ENCODE assay signal across 13 cellular contexts in genomic region chr2:145638675-145639074, GRCh38.
DNase-seq lines count a peak whose midpoint lies in the region; ATAC-seq, FAIRE-seq and TF ChIP-seq lines count a peak whose summit lies in the region.
"Had no signal": no experiment of that assay in that cellular context is flagged by ENCODE, and none has a peak within 500 bp of the region (broad histone marks: within the 10 kb centered on the region; RNA-seq: fewer than 3 reads in every experiment).

No MANE protein-coding gene starts in this region.

- H3K4me1 ChIP-seq in endothelial cell of umbilical vein (ENCODE audit: control insufficient read depth, extremely low read depth, insufficient read depth, low read length) (no peaks in the 10 kb centered on the region), suprapubic skin (no peaks in the 10 kb centered on the region), hepatocyte (ENCODE audit: insufficient read depth) (no peaks in the 10 kb centered on the region)
- H3K4me1 ChIP-seq: BLaER1 had no signal

- no peaks in the 10 kb centered on the region for H3K9me1 ChIP-seq in endothelial cell of umbilical vein (replicated peaks; ENCODE audit: control insufficient read depth, extremely low read depth, insufficient read depth, low read length)

- intact Hi-C loops in endothelial cell of umbilical vein (cut with micrococcal nuclease) (no loop called here), posterior vena cava (cut with DNase I) (no loop called here)

- no peaks in the 10 kb centered on the region for H3K9me3 ChIP-seq in endothelial cell of umbilical vein (replicated peaks; ENCODE audit: control insufficient read depth, insufficient read depth, low read length)
- H3K9me3 ChIP-seq in suprapubic skin, result no peaks in the 10 kb centered on the region
- no peaks in the 10 kb centered on the region for H3K9me3 ChIP-seq in hepatocyte (ENCODE audit: low read depth)
- H3K9me3 ChIP-seq: BLaER1 had no signal

- TF ChIP-seq CTCF in endothelial cell of umbilical vein (IDR thresholded peaks at IDR 0.05; ENCODE audit: extremely low read depth in 1 of 2, insufficient read depth in 1 of 2, low read depth in 1 of 2, low read length in 2 of 2) (peak in 1 of 2 donors; percentile 30), suprapubic skin (IDR thresholded peaks at IDR 0.05) (no peak), hepatocyte (IDR thresholded peaks at IDR 0.05; ENCODE audit: poor library complexity) (no peak)

- CTCF ChIA-PET in endothelial cell of umbilical vein (lab: Charles Lee), result no interaction called here

- POLR2A ChIA-PET in endothelial cell of umbilical vein (lab: Charles Lee), result no interaction called here

- ATAC-seq in GM19463 (IDR thresholded peaks at IDR 0.05; ENCODE audit: unreplicated experiment) (peak; percentile 87), HG03139 (IDR thresholded peaks at IDR 0.05; ENCODE audit: unreplicated experiment) (peak; percentile 63), GM18520 (IDR thresholded peaks at IDR 0.05; ENCODE audit: unreplicated experiment) (no peak)
- ATAC-seq: right cardiac atrium had no signal

- H3K9me2 ChIP-seq in hepatocyte (replicated peaks; ENCODE audit: insufficient read depth), result no peaks in the 10 kb centered on the region

- H3K79me2 ChIP-seq in endothelial cell of umbilical vein (ENCODE audit: control insufficient read depth, insufficient read depth, low read length) (no peaks in the 10 kb centered on the region), hepatocyte (no peaks in the 10 kb centered on the region)

- H2AFZ ChIP-seq in endothelial cell of umbilical vein (ENCODE audit: low read depth, low read length) (no peak overlapping the region), hepatocyte (no peak overlapping the region)

- H3K4me3 ChIP-seq in endothelial cell of umbilical vein (replicated peaks in 1 of 3; ENCODE audit: insufficient read depth in 1 of 3, low read depth in 1 of 3, low read length in 3 of 3) (no peak overlapping the region), suprapubic skin (no peak overlapping the region), hepatocyte (no peak overlapping the region)
- H3K4me3 ChIP-seq: BLaER1 had no signal

- BruUV-seq in endothelial cell of umbilical vein (replicated peaks; lab: Mats Ljungman, UMichigan), result no TSS peak

- H3K27me3 ChIP-seq in endothelial cell of umbilical vein (ENCODE audit: control insufficient read depth in 2 of 2, insufficient read depth in 2 of 2, low read length in 2 of 2) (no peaks in the 10 kb centered on the region), suprapubic skin (no peaks in the 10 kb centered on the region), hepatocyte (no peaks in the 10 kb centered on the region)
- H3K27me3 ChIP-seq: BLaER1 had no signal

- no peak for FAIRE-seq in endothelial cell of umbilical vein (lab: Jason Lieb, UNC)

- H3K4me2 ChIP-seq in endothelial cell of umbilical vein (ENCODE audit: insufficient read depth, low read length) (no peak overlapping the region), hepatocyte (no peak overlapping the region)
- H3K4me2 ChIP-seq: BLaER1 had no signal

- no peak for TF ChIP-seq POLR2A in endothelial cell of umbilical vein (IDR thresholded peaks at IDR 0.05; ENCODE audit: low read depth, low read length)
- no peak for TF ChIP-seq POLR2A in suprapubic skin (IDR thresholded peaks at IDR 0.05)

- no peak overlapping the region for H3K9ac ChIP-seq in endothelial cell of umbilical vein (replicated peaks; ENCODE audit: extremely low read depth, insufficient read depth, low read length)
- H3K9ac ChIP-seq: BLaER1 had no signal

- H3K27ac ChIP-seq in endothelial cell of umbilical vein (ENCODE audit: insufficient read depth, low read depth, low read length) (no peak overlapping the region), suprapubic skin (no peak overlapping the region), hepatocyte (no peak overlapping the region)
- H3K27ac ChIP-seq: BLaER1 had no signal

- DNase-seq in ELR (ENCODE audit: low read depth), result peak; percentile 10
- DNase-seq in endothelial cell of umbilical vein (ENCODE audit: low read depth, low spot score), result peak; percentile 60
- no peak for DNase-seq in suprapubic skin (ENCODE audit: low spot score in 2 of 2)
- no peak for DNase-seq in hepatocyte (ENCODE audit: low spot score)
- DNase-seq in posterior vena cava (ENCODE audit: low spot score), result no peak
- DNase-seq: central memory CD4-positive, alpha-beta T cell; NCI-H69; right cardiac atrium; T-helper 1 cell had no signal

- TF ChIP-seq EP300 in suprapubic skin (IDR thresholded peaks at IDR 0.05), result no peak

- H4K20me1 ChIP-seq in endothelial cell of umbilical vein (replicated peaks; ENCODE audit: control insufficient read depth, extremely low read depth, insufficient read depth, low read length) (no peaks in the 10 kb centered on the region), hepatocyte (ENCODE audit: insufficient read depth, poor library complexity, severe bottlenecking) (no peaks in the 10 kb centered on the region)
- H4K20me1 ChIP-seq: BLaER1 had no signal

- WGBS in suprapubic skin, result 62% methylated on average over 2 of the region's 2 CpGs
- WGBS in hepatocyte (ENCODE audit: low lambda C conversion rate, missing lambda C conversion rate), result 75% methylated on average over 2 of the region's 2 CpGs

- H3K36me3 ChIP-seq in endothelial cell of umbilical vein (ENCODE audit: control insufficient read depth in 2 of 2, extremely low read depth in 1 of 2, insufficient read depth in 2 of 2, low read length in 2 of 2), result no peaks in the 10 kb centered on the region
- H3K36me3 ChIP-seq in suprapubic skin, result no peaks in the 10 kb centered on the region
- no peaks in the 10 kb centered on the region for H3K36me3 ChIP-seq in hepatocyte (replicated peaks; ENCODE audit: insufficient read depth, low read depth)
- H3K36me3 ChIP-seq: BLaER1 had no signal

- dilution Hi-C loops in endothelial cell of umbilical vein (cut with MboI; ENCODE audit: extremely low pct_ligation_motif_present, low sequenced_read_pairs), result no loop called here

TF ChIP-seq in endothelial cell of umbilical vein, 7 proteins besides CTCF, POLR2A, EP300 and RAD21:
- TF ChIP-seq JUN (IDR thresholded peaks at IDR 0.05; ENCODE audit: borderline replicate concordance, insufficient read depth, insufficient read length, low read depth), result no peak
- TF ChIP-seq POLR2AphosphoS5 (IDR thresholded peaks at IDR 0.05; ENCODE audit: insufficient read depth, low read depth, low read length), result no peak
- no peak for TF ChIP-seq EZH2 (IDR thresholded peaks at IDR 0.05; ENCODE audit: borderline replicate concordance, low read depth, low read length, severe bottlenecking)
- no peak for TF ChIP-seq MYC (IDR thresholded peaks at IDR 0.05; ENCODE audit: low read depth, low read length)
- TF ChIP-seq FOS (IDR thresholded peaks at IDR 0.05; ENCODE audit: borderline replicate concordance, insufficient read depth, low read length), result no peak
- TF ChIP-seq, protein P1, sequence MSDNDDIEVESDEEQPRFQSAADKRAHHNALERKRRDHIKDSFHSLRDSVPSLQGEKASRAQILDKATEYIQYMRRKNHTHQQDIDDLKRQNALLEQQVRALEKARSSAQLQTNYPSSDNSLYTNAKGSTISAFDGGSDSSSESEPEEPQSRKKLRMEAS (IDR thresholded peaks at IDR 0.05; ENCODE audit: insufficient read depth, insufficient read length), result no peak
- no peak for TF ChIP-seq GATA2 (IDR thresholded peaks at IDR 0.05; ENCODE audit: insufficient read depth, insufficient read length, low read depth, low read length)

Comparison
In these comparisons a context has a peak if more than half of its experiments do, and no peak if none do; other contexts are left out.
1. DNase-seq: peak in ELR (single experiment) and endothelial cell of umbilical vein (single experiment); none in suprapubic skin (0 of 2), hepatocyte (single experiment) and posterior vena cava (single experiment).